ENCODE assay signal across 7 cellular contexts in the genomic region with DNA sequence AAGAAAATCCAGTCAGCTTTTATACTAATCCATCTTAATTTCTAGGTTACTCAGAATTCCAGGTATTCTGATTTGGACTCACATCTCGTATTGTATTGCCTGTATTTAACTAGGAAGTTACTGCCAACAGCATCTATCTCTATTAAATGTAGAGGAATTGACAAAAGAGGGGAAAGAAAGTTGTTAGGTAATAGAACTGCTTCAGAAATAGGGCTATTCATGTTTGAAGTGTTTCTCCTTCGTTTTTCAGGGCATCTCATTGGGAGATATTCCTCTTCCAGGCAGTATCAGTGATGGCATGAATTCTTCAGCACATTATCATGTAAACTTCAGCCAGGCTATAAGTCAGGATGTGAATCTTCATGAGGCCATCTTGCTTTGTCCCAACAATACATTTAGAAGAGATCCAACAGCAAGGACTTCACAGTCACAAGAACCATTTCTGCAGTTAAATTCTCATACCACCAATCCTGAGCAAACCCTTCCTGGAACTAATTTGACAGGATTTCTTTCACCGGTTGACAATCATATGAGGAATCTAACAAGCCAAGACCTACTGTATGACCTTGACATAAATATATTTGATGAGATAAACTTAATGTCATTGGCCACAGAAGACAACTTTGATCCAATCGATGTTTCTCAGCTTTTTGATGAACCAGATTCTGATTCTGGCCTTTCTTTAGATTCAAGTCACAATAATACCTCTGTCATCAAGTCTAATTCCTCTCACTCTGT. TPM values are rescaled to one million over a fixed set of nuclear protein-coding genes. Genes with fewer than 3 reads are reported as not detected.
DNase-seq lines count a peak whose midpoint lies in the region; ATAC-seq and TF ChIP-seq lines count a peak whose summit lies in the region.
"Not testable (repeated sequence)": the region's sequence is repeated elsewhere in the genome, so short reads cannot be mapped to it uniquely, and the experiment has no call there.

No MANE protein-coding gene starts in this region.

- H3K36me3 ChIP-seq in Caco-2 (ENCODE audit: control insufficient read depth, insufficient read depth, low read length), result not testable (repeated sequence)

- intact Hi-C loops in Caco-2 (cut with micrococcal nuclease; ENCODE audit: unreplicated experiment), result loop anchor here (5.0 to 10.0 kb wide), 2 partner anchors 180 to 292 kb away; no protein-coding TSS in a partner anchor
- intact Hi-C loops in activated B cell treated with CpG ODN at 0.5 μM for 24 hours (cut with micrococcal nuclease), result not testable (repeated sequence)

- H3K27ac ChIP-seq in epithelial cell of prostate, result peak overlapping the region; percentile 28

- not testable (repeated sequence) for DNase-seq in Caco-2; HEK293T (ENCODE audit: extremely low spot score); activated B cell treated with CpG ODN at 0.5 μM for 24 hours; activated naive CD4-positive, alpha-beta T cell treated with anti-CD3 and anti-CD28 coated beads, Interleukin-2, amount 50 U/mL, for 72 hours (ENCODE audit: low spot score in 2 of 2); epithelial cell of prostate (ENCODE audit: low read depth, low spot score)
- DNase-seq in OCI-M1 (lab: John Stamatoyannopoulos, UW), result peak; percentile 37

- H3K27ac Mint-ChIP-seq in Caco-2 (ENCODE audit: unreplicated experiment) (peak overlapping the region; percentile 39), activated B cell treated with CpG ODN at 0.5 μM for 24 hours (peak overlapping the region; percentile 67), nephron (peak overlapping the region in 2 of 3 experiments; percentile 5 to 77)
- H3K27ac Mint-ChIP-seq in activated naive CD4-positive, alpha-beta T cell treated with anti-CD3 and anti-CD28 coated beads, Interleukin-2, amount 50 U/mL, for 72 hours, result peak overlapping the region; percentile 73 to 92

- TF ChIP-seq CTCF in Caco-2 (IDR thresholded peaks at IDR 0.05; ENCODE audit: insufficient read depth in 1 of 2, low read depth in 1 of 2, low read length in 1 of 2, severe bottlenecking in 1 of 2, unreplicated experiment in 1 of 2); activated B cell treated with CpG ODN at 0.5 μM for 24 hours (IDR thresholded peaks at IDR 0.05); nephron (IDR thresholded peaks at IDR 0.05; ENCODE audit: unreplicated experiment in 3 of 3): not testable (repeated sequence)

- H3K36me3 Mint-ChIP-seq in Caco-2 (ENCODE audit: insufficient read depth, unreplicated experiment) (peaks cover 98% of the 10 kb centered on the region), activated B cell treated with CpG ODN at 0.5 μM for 24 hours (ENCODE audit: low read depth) (peaks cover 50% of the 10 kb centered on the region), nephron (ENCODE audit: low read depth) (peaks cover 38% of the 10 kb centered on the region)
- peaks cover 0 to 37% of the 10 kb centered on the region in 2 donors for H3K36me3 Mint-ChIP-seq in activated naive CD4-positive, alpha-beta T cell treated with anti-CD3 and anti-CD28 coated beads, Interleukin-2, amount 50 U/mL, for 72 hours

- ATAC-seq in activated B cell treated with CpG ODN at 0.5 μM for 24 hours (ENCODE audit: low read depth); activated naive CD4-positive, alpha-beta T cell treated with anti-CD3 and anti-CD28 coated beads, Interleukin-2, amount 50 U/mL, for 72 hours: not testable (repeated sequence)

- peaks cover 13% of the 10 kb centered on the region for H3K4me1 ChIP-seq in Caco-2

- H3K9me3 Mint-ChIP-seq in Caco-2 (ENCODE audit: unreplicated experiment); activated B cell treated with CpG ODN at 0.5 μM for 24 hours; activated naive CD4-positive, alpha-beta T cell treated with anti-CD3 and anti-CD28 coated beads, Interleukin-2, amount 50 U/mL, for 72 hours; nephron: not testable (repeated sequence)

- H3K4me3 Mint-ChIP-seq in Caco-2 (ENCODE audit: unreplicated experiment); activated B cell treated with CpG ODN at 0.5 μM for 24 hours; nephron: not testable (repeated sequence)

- not testable (repeated sequence) for H3K9me3 ChIP-seq in Caco-2

- H3K4me3 ChIP-seq in Caco-2 (ENCODE audit: low read depth, low read length), result not testable (repeated sequence)

- CTCF ChIA-PET in Caco-2 (lab: Charles Lee); HEK293T (lab: Yijun Ruan, JAX): not testable (repeated sequence)
- CTCF ChIA-PET in activated B cell treated with CpG ODN at 0.5 μM for 24 hours (lab: Charles Lee), result interaction anchor here (4.8 kb wide), 1 partner anchor 15 kb away, joined by 34 read pairs; a partner anchor contains a TSS

- H3K4me1 Mint-ChIP-seq in Caco-2 (ENCODE audit: low read depth, unreplicated experiment) (peaks cover 22% of the 10 kb centered on the region), activated B cell treated with CpG ODN at 0.5 μM for 24 hours (peaks cover 68% of the 10 kb centered on the region)
- H3K4me1 Mint-ChIP-seq in nephron, result not testable (repeated sequence)

- POLR2A ChIA-PET in Caco-2 (lab: Charles Lee), result interaction anchor here (1.4 kb wide), 1 partner anchor 32 kb away, joined by 6 read pairs; a partner anchor contains a TSS
- POLR2A ChIA-PET in HEK293T (lab: Yijun Ruan, JAX), result not testable (repeated sequence)
- POLR2A ChIA-PET in activated B cell treated with CpG ODN at 0.5 μM for 24 hours (lab: Charles Lee), result interaction anchor here (1.4 to 3.0 kb wide), 5 partner anchors 10 to 33 kb away, joined by 4 to 9 read pairs (median 6); a partner anchor contains a TSS

- BruUV-seq in Caco-2 (replicated peaks; lab: Mats Ljungman, UMichigan), result not testable (repeated sequence)

- not testable (repeated sequence) for H3K27me3 Mint-ChIP-seq in Caco-2 (ENCODE audit: insufficient read depth, unreplicated experiment); activated B cell treated with CpG ODN at 0.5 μM for 24 hours; nephron (ENCODE audit: low read depth)

- H3K27me3 ChIP-seq in Caco-2 (replicated peaks; ENCODE audit: control insufficient read depth, insufficient read depth, low read length), result not testable (repeated sequence)

TF ChIP-seq in HEK293T, 16 proteins besides CTCF, POLR2A, EP300 and RAD21:
- 0 out of 2 replicates have a peak, but pooled peaks have one; percentile 11 for TF ChIP-seq L3MBTL2 (conservative IDR thresholded peaks at IDR 0.05)

RNA-seq across cellular contexts. Expression of a gene that starts 16.1 kb away (rescaled TPM):
- total RNA-seq in Caco-2 (2022) (799 and 839 TPM in 2 replicates), activated B cell treated with CpG ODN at 0.5 μM for 24 hours (618 and 634 TPM in 2 replicates)
- total RNA-seq in activated naive CD4-positive, alpha-beta T cell treated with anti-CD3 and anti-CD28 coated beads, Interleukin-2, amount 50 U/mL, for 72 hours, result 100 to 1,000 TPM; 695 to 940 TPM

RNA-seq across cellular contexts. Expression of a gene that starts 17.1 kb away (rescaled TPM):
- total RNA-seq in Caco-2 (2022) (215 and 226 TPM in 2 replicates), activated B cell treated with CpG ODN at 0.5 μM for 24 hours (123 and 125 TPM in 2 replicates)
- 100 to 1,000 TPM; 212 to 271 TPM for total RNA-seq in activated naive CD4-positive, alpha-beta T cell treated with anti-CD3 and anti-CD28 coated beads, Interleukin-2, amount 50 U/mL, for 72 hours

RNA-seq across cellular contexts. Expression of a gene that starts 32.5 kb away (rescaled TPM):
- total RNA-seq in Caco-2 (2022), result 38.4 and 39.2 TPM in 2 replicates
- 2.7 and 3.0 TPM in 2 replicates for total RNA-seq in activated B cell treated with CpG ODN at 0.5 μM for 24 hours
- 10 to 100 TPM; 13.0 to 24.0 TPM for total RNA-seq in activated naive CD4-positive, alpha-beta T cell treated with anti-CD3 and anti-CD28 coated beads, Interleukin-2, amount 50 U/mL, for 72 hours
